ENCODE assay signal across 8 cellular contexts in genomic region chr7:98210513-98211220, GRCh38. TPM values are rescaled to one million over a fixed set of nuclear protein-coding genes. Genes with fewer than 3 reads are reported as not detected.
DNase-seq lines count a peak whose midpoint lies in the region; ATAC-seq and TF ChIP-seq lines count a peak whose summit lies in the region.

No MANE protein-coding gene starts in this region.

- POLR2A ChIA-PET in CD8-positive, alpha-beta T cell (lab: Charles Lee) = interaction anchor here (2.2 to 5.2 kb wide), 2 partner anchors 8 to 40 kb away, joined by 9 to 26 read pairs; no protein-coding TSS in a partner anchor

- H3K4me3 Mint-ChIP-seq in CD8-positive, alpha-beta T cell = peak overlapping the region; percentile 65
- H3K4me3 Mint-ChIP-seq in nephron progenitor cell = peak overlapping the region; percentile 68

- H3K27me3 ChIP-seq in CD8-positive, alpha-beta T cell (ENCODE audit: insufficient read depth, low read length) = no peaks in the 10 kb centered on the region
- H3K27me3 ChIP-seq in HUES64 (ENCODE audit: insufficient read depth, low read length) (no peaks in the 10 kb centered on the region), ectodermal cell (ENCODE audit: control insufficient read depth, insufficient read depth, low read length, poor library complexity, severe bottlenecking) (no peaks in the 10 kb centered on the region)

- no peak overlapping the region for H3K9ac ChIP-seq in HUES64 (ENCODE audit: low read depth, low read length)

- CTCF ChIA-PET in CD8-positive, alpha-beta T cell (lab: Charles Lee) = no interaction called here

- H3K4me1 Mint-ChIP-seq in CD8-positive, alpha-beta T cell (ENCODE audit: low read depth) = peaks cover 11% of the 10 kb centered on the region
- H3K4me1 Mint-ChIP-seq in nephron progenitor cell = peaks cover 10% of the 10 kb centered on the region

- no peaks in the 10 kb centered on the region for H3K27me3 Mint-ChIP-seq in CD8-positive, alpha-beta T cell (ENCODE audit: low read depth)
- H3K27me3 Mint-ChIP-seq in nephron progenitor cell (ENCODE audit: low read depth, poor library complexity) = peaks cover 12% of the 10 kb centered on the region

- TF ChIP-seq CTCF in CD8-positive, alpha-beta T cell (IDR thresholded peaks at IDR 0.05) = no peak
- no peak for TF ChIP-seq CTCF in nephron progenitor cell (IDR thresholded peaks at IDR 0.05)

- no peak for ATAC-seq in CD8-positive, alpha-beta T cell

- H3K27ac ChIP-seq in CD8-positive, alpha-beta T cell (ENCODE audit: low read depth, low read length) = no peak overlapping the region
- H3K27ac ChIP-seq in HUES64 (ENCODE audit: low read depth, low read length) = no peak overlapping the region
- H3K27ac ChIP-seq in ectodermal cell (ENCODE audit: insufficient read depth, low read depth, low read length, poor library complexity, severe bottlenecking) = no peak overlapping the region

- H3K9me3 Mint-ChIP-seq in CD8-positive, alpha-beta T cell = no peaks in the 10 kb centered on the region
- no peaks in the 10 kb centered on the region for H3K9me3 Mint-ChIP-seq in nephron progenitor cell

- H3K27ac Mint-ChIP-seq in CD8-positive, alpha-beta T cell = no peak overlapping the region
- H3K27ac Mint-ChIP-seq in nephron progenitor cell = no peak overlapping the region

- peaks cover 13% of the 10 kb centered on the region for H3K36me3 ChIP-seq in CD8-positive, alpha-beta T cell (ENCODE audit: insufficient read depth, low read length)
- peaks cover 18% of the 10 kb centered on the region for H3K36me3 ChIP-seq in HUES64 (ENCODE audit: insufficient read depth, low read length)
- no peaks in the 10 kb centered on the region for H3K36me3 ChIP-seq in ectodermal cell (ENCODE audit: control insufficient read depth, insufficient read depth, low read length)

- H3K4me3 ChIP-seq in CD8-positive, alpha-beta T cell (ENCODE audit: low read depth, low read length) = no peak overlapping the region
- H3K4me3 ChIP-seq in HUES64 (ENCODE audit: low read length) (peak overlapping the region; percentile 44), ectodermal cell (ENCODE audit: insufficient read depth, low read depth, low read length) (peak overlapping the region; percentile 4)

- no peak for DNase-seq in CD8-positive, alpha-beta T cell
- DNase-seq in nephron progenitor cell = peak; percentile 37
- no peak for DNase-seq in A172 (ENCODE audit: low spot score)
- DNase-seq in pons (ENCODE audit: low spot score) = no peak
- DNase-seq in hippocampal formation (lab: John Stamatoyannopoulos, UW) = no peak
- DNase-seq in activated CD4-positive, alpha-beta T cell treated with anti-CD3 and anti-CD28 coated beads, Interleukin-2, amount 50 U/mL, for 1 hour = no peak

- H3K9me3 ChIP-seq in CD8-positive, alpha-beta T cell (ENCODE audit: low read length) = no peaks in the 10 kb centered on the region
- no peaks in the 10 kb centered on the region for H3K9me3 ChIP-seq in HUES64 (ENCODE audit: insufficient read depth, low read depth, low read length)
- no peaks in the 10 kb centered on the region for H3K9me3 ChIP-seq in ectodermal cell (ENCODE audit: control insufficient read depth, low read length)

- H3K4me1 ChIP-seq in CD8-positive, alpha-beta T cell (ENCODE audit: insufficient read depth, low read length) = peaks cover 6% of the 10 kb centered on the region
- H3K4me1 ChIP-seq in HUES64 (ENCODE audit: insufficient read depth, low read length) = no peaks in the 10 kb centered on the region
- H3K4me1 ChIP-seq in ectodermal cell (ENCODE audit: control insufficient read depth, insufficient read depth, low read length) = peaks cover 5% of the 10 kb centered on the region

- peaks cover 24% of the 10 kb centered on the region for H3K36me3 Mint-ChIP-seq in CD8-positive, alpha-beta T cell
- peaks cover 17% of the 10 kb centered on the region for H3K36me3 Mint-ChIP-seq in nephron progenitor cell (ENCODE audit: low read depth)

- WGBS in HUES64 = 5% methylated on average over 34 of the region's 49 CpGs
- 4 to 6% methylated on average over 34 to 39 of the region's 49 CpGs for WGBS in ectodermal cell, 2 experiments

- intact Hi-C loops in CD8-positive, alpha-beta T cell (cut with DNase I, micrococcal nuclease) = no loop called here

RNA-seq across cellular contexts. Expression of gene BHLHA15, which starts 0.6 kb away (rescaled TPM):
- total RNA-seq in CD8-positive, alpha-beta T cell = not detected
- polyA plus RNA-seq in HUES64 (2013, experiment 1 of 2) = 0.30 TPM
- polyA plus RNA-seq in HUES64 (2013, experiment 2 of 2) = 1.6 TPM
- 0.65 TPM for polyA plus RNA-seq in ectodermal cell (2013, experiment 1 of 4)
- 1.7 TPM for polyA plus RNA-seq in ectodermal cell (2013, experiment 2 of 4)
- 1.0 TPM for polyA plus RNA-seq in ectodermal cell (2013, experiment 3 of 4)
- polyA plus RNA-seq in ectodermal cell (2013, experiment 4 of 4) = 0.32 TPM
- not detected in 2 replicates for total RNA-seq in A172 (2014; rRNA removed; shearing (Covaris generic))

RNA-seq across cellular contexts. Expression of gene TECPR1, which starts 41.4 kb away (rescaled TPM):
- 10 to 100 TPM; 64.4 to 68.2 TPM for total RNA-seq in CD8-positive, alpha-beta T cell
- 6.6 TPM for polyA plus RNA-seq in HUES64 (2013, experiment 1 of 2)
- 7.0 TPM for polyA plus RNA-seq in HUES64 (2013, experiment 2 of 2)
- polyA plus RNA-seq in ectodermal cell (2013, experiment 1 of 4) = 26.2 TPM
- polyA plus RNA-seq in ectodermal cell (2013, experiment 2 of 4) = 28.6 TPM
- polyA plus RNA-seq in ectodermal cell (2013, experiment 3 of 4) = 16.0 TPM
- polyA plus RNA-seq in ectodermal cell (2013, experiment 4 of 4) = 24.5 TPM
- 16.7 and 17.4 TPM in 2 replicates for total RNA-seq in A172 (2014; rRNA removed; shearing (Covaris generic))
